ENCODE assay signal across 28 cellular contexts in the genomic region with DNA sequence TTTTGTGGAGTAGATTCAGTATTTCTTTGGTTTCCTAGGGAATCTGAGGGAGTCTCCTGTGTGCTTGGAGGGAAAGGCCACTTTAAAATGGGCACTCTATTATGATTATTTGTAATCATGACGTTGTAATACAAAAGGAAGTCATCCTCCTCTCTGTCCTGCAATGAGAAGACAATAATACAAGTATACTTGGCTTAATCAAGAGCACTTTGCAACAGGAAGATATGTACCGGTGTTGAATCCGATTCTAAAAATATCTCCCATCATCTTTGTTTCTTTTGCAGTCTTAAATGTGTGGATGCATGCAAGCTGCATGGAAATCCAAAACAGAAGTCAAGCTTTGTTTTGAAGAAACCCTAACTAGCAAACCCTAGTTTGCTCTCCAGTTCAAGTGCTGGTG.
"Had no signal": no experiment of that assay in that cellular context is flagged by ENCODE, and none has a peak within 500 bp of the region (broad histone marks: within the 10 kb centered on the region; RNA-seq: fewer than 3 reads in every experiment).

No MANE protein-coding gene starts in this region.

- DNase-seq: activated CD4-positive, alpha-beta T cell treated with anti-CD3 and anti-CD28 coated beads for 4 hours; activated CD4-positive, alpha-beta T cell treated with anti-CD3 and anti-CD28 coated beads, Interleukin-2, amount 50 U/mL, for 4 hours; activated naive CD4-positive, alpha-beta T cell treated with Interleukin-2 at 50 U/mL for 16 hours; activated T-cell treated with anti-CD3 and anti-CD28 coated beads for 4 hours; activated T-cell treated with anti-CD3 and anti-CD28 coated beads, Interleukin-2, amount 50 U/mL, for 72 hours; cortex of kidney; endodermal cell; foreskin fibroblast; midbrain; naive thymus-derived CD4-positive, alpha-beta T cell; occipital lobe; right cardiac atrium; spleen; stimulated activated naive CD4-positive, alpha-beta T cell; T-helper 9 cell had no signal

- H3K27ac ChIP-seq: ascending aorta, cardiac muscle cell, neural progenitor cell, spleen, thoracic aorta, vagina, VCaP had no signal

- H3K36me3 ChIP-seq: adrenal gland, ascending aorta, cardiac muscle cell, neural progenitor cell, spleen, thoracic aorta, vagina had no signal

- H3K4me3 ChIP-seq: adrenal gland, ascending aorta, cardiac muscle cell, neural progenitor cell, spleen, thoracic aorta, vagina had no signal

- H3K27me3 ChIP-seq: adrenal gland, ascending aorta, cardiac muscle cell, neural progenitor cell, spleen, vagina had no signal

- ATAC-seq: activated T-cell treated with anti-CD3 and anti-CD28 coated beads, Interleukin-2, amount 50 U/mL, for 72 hours; esophagus mucosa; naive thymus-derived CD4-positive, alpha-beta T cell; right cardiac atrium had no signal

- H3K9me3 ChIP-seq: adrenal gland, ascending aorta, spleen, thoracic aorta, vagina had no signal

- H3K9me3 Mint-ChIP-seq: activated T-cell treated with anti-CD3 and anti-CD28 coated beads, Interleukin-2, amount 50 U/mL, for 72 hours; endodermal cell; memory B cell; naive thymus-derived CD4-positive, alpha-beta T cell; neural progenitor cell; T-helper 1 cell treated with Interleukin-12 subunit alpha and Interleukin-12 subunit beta and Interleukin-4 antibody, amounts not matched to agents 30 μg/mL and 1 μg/mL, for 36 hours; type B pancreatic cell had no signal

- H3K27ac Mint-ChIP-seq: activated naive CD8-positive, alpha-beta T cell; activated T-cell treated with anti-CD3 and anti-CD28 coated beads, Interleukin-2, amount 50 U/mL, for 72 hours; endodermal cell; memory B cell; naive thymus-derived CD4-positive, alpha-beta T cell; neural progenitor cell; T-helper 1 cell treated with Interleukin-12 subunit alpha and Interleukin-12 subunit beta and Interleukin-4 antibody, amounts not matched to agents 30 μg/mL and 1 μg/mL, for 36 hours; type B pancreatic cell had no signal

- H3K4me1 Mint-ChIP-seq: memory B cell had no signal

- H3K27me3 Mint-ChIP-seq: brain, type B pancreatic cell had no signal

- H3K36me3 Mint-ChIP-seq: activated naive CD8-positive, alpha-beta T cell; brain; memory B cell; naive thymus-derived CD4-positive, alpha-beta T cell; neural progenitor cell; type B pancreatic cell had no signal

- H3K4me3 Mint-ChIP-seq: activated naive CD8-positive, alpha-beta T cell; activated T-cell treated with anti-CD3 and anti-CD28 coated beads, Interleukin-2, amount 50 U/mL, for 72 hours; brain; endodermal cell; memory B cell; naive thymus-derived CD4-positive, alpha-beta T cell; neural progenitor cell; T-helper 1 cell treated with Interleukin-12 subunit alpha and Interleukin-12 subunit beta and Interleukin-4 antibody, amounts not matched to agents 30 μg/mL and 1 μg/mL, for 36 hours; type B pancreatic cell had no signal
